ENCODE assay signal across 13 cellular contexts in the genomic region with DNA sequence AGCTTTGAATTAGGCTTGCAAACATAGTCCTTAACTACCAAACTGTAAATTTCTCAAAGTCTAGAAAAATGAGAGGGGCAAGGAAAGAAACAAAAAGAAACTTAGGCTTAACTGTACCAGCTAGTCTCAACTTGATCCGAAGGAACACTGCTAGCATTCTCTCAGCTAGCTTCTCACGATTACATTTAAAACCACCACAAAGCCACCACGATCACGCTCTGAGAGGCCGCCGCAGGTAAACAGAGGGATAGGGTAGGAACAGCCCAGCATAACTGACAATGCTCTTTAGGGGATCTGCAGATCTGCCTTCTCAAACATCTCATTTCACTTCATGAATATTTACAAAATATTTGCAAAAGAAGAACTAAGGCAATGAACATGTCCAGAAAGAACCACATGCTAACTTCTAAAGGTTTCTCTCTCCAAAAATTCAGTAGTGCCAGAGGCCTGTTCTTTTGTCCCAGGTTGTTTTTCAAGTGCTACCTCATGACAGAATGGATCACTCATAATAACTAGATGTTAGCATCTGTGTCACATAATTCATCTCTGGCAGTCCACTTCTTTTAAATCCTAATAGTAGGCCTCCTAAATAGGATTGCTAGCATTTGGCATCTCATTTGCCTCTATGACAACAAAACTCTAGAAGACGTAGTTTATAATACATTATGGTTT. TPM values are rescaled to one million over a fixed set of nuclear protein-coding genes. Genes with fewer than 3 reads are reported as not detected.
A peak's percentile ranks its signal among the peaks of the same experiment; 100 is the strongest.
DNase-seq lines count a peak whose midpoint lies in the region; ATAC-seq and TF ChIP-seq lines count a peak whose summit lies in the region.
"Had no signal": no experiment of that assay in that cellular context is flagged by ENCODE, and none has a peak within 500 bp of the region (broad histone marks: within the 10 kb centered on the region; RNA-seq: fewer than 3 reads in every experiment).

No MANE protein-coding gene starts in this region.

- H3K79me2 ChIP-seq in PC-9 (ENCODE audit: low read depth), result peaks cover 94% of the 10 kb centered on the region

- H3K27ac Mint-ChIP-seq in activated CD8-positive, alpha-beta memory T cell treated with anti-CD3 and anti-CD28 coated beads, Interleukin-2, amount 10 ng/mL, durations not matched to agents 7 days and 5 days, result peak overlapping the region; percentile 92
- H3K27ac Mint-ChIP-seq in T-cell, result peak overlapping the region; percentile 86 to 90
- peak overlapping the region; percentile 82 for H3K27ac Mint-ChIP-seq in stimulated activated effector memory CD8-positive, alpha-beta T cell treated with anti-CD3 and anti-CD28 coated beads, Interleukin-12 subunit alpha, Interleukin-12 subunit beta, amount 100 ng/mL, for 72 hours

- no peak overlapping the region for H3K4me2 ChIP-seq in PC-9

- peaks cover 53% of the 10 kb centered on the region for H3K36me3 Mint-ChIP-seq in activated CD8-positive, alpha-beta memory T cell treated with anti-CD3 and anti-CD28 coated beads, Interleukin-2, amount 10 ng/mL, durations not matched to agents 7 days and 5 days
- H3K36me3 Mint-ChIP-seq in T-cell, result peaks cover 3% of the 10 kb centered on the region
- H3K36me3 Mint-ChIP-seq in stimulated activated effector memory CD8-positive, alpha-beta T cell treated with anti-CD3 and anti-CD28 coated beads, Interleukin-12 subunit alpha, Interleukin-12 subunit beta, amount 100 ng/mL, for 72 hours, result peaks cover 14% of the 10 kb centered on the region

- ATAC-seq in activated CD8-positive, alpha-beta memory T cell treated with anti-CD3 and anti-CD28 coated beads, Interleukin-2, amount 10 ng/mL, durations not matched to agents 7 days and 5 days, result peak; percentile 37
- ATAC-seq in T-cell (replicated peaks in 1 of 4), result peak; percentile 63 to 83 (median 71)
- no peak for ATAC-seq in stimulated activated effector memory CD8-positive, alpha-beta T cell treated with anti-CD3 and anti-CD28 coated beads, Interleukin-12 subunit alpha, Interleukin-12 subunit beta, amount 100 ng/mL, for 72 hours
- ATAC-seq: upper lobe of right lung had no signal

- no peaks in the 10 kb centered on the region for H3K27me3 ChIP-seq in colonic mucosa
- no peaks in the 10 kb centered on the region for H3K27me3 ChIP-seq in PC-9 (ENCODE audit: insufficient read depth, low read depth)
- H3K27me3 ChIP-seq in breast epithelium, result no peaks in the 10 kb centered on the region
- H3K27me3 ChIP-seq: upper lobe of right lung had no signal

- no TSS peak for BruUV-seq in PC-9 (replicated peaks; lab: Mats Ljungman, UMichigan)

- no peak overlapping the region for H2AFZ ChIP-seq in PC-9

- peak overlapping the region; percentile 4 for H3K27ac ChIP-seq in colonic mucosa
- no peak overlapping the region for H3K27ac ChIP-seq in PC-9
- no peak overlapping the region for H3K27ac ChIP-seq in breast epithelium
- H3K27ac ChIP-seq: upper lobe of right lung had no signal

- POLR2A ChIA-PET in T-cell (lab: Charles Lee), result interaction anchor here (0.6 to 0.9 kb wide), 4 partner anchors 7 to 149 kb away, joined by 3 to 5 read pairs (median 3); no protein-coding TSS in a partner anchor
- POLR2A ChIA-PET in PC-9 (lab: Charles Lee; ENCODE audit: unreplicated experiment), result no interaction called here

- H3K9me2 ChIP-seq in PC-9 (ENCODE audit: insufficient read depth), result no peaks in the 10 kb centered on the region

- CTCF ChIA-PET in activated CD8-positive, alpha-beta memory T cell treated with anti-CD3 and anti-CD28 coated beads, Interleukin-2, amount 10 ng/mL, durations not matched to agents 7 days and 5 days (lab: Charles Lee), result interaction anchor here (0.6 to 3.7 kb wide), 7 partner anchors 9 to 193 kb away, joined by 3 to 18 read pairs (median 4); no protein-coding TSS in a partner anchor
- CTCF ChIA-PET in T-cell (lab: Charles Lee), result interaction anchor here in 1 of 2 donors (0.9 to 1.0 kb wide), 2 partner anchors 9 to 12 kb away, joined by 3 read pairs; no protein-coding TSS in a partner anchor
- CTCF ChIA-PET in PC-9 (lab: Charles Lee), result interaction anchor here (0.6 kb wide), 1 partner anchor 471 kb away, joined by 3 read pairs; a partner anchor contains a TSS

- intact Hi-C loops in colonic mucosa (cut with DNase I), result no loop called here
- intact Hi-C loops in PC-9 (cut with micrococcal nuclease; ENCODE audit: unreplicated experiment), result no loop called here
- intact Hi-C loops in breast epithelium (cut with DNase I; ENCODE audit: low total_unique reads), result no loop called here

- H3K4me1 ChIP-seq in colonic mucosa, result peaks cover 18% of the 10 kb centered on the region
- H3K4me1 ChIP-seq in PC-9 (replicated peaks; ENCODE audit: insufficient read depth), result no peaks in the 10 kb centered on the region; the same call in 1 of the 2 replicates
- peaks cover 0 to 7% of the 10 kb centered on the region in 2 donors for H3K4me1 ChIP-seq in breast epithelium

- peaks cover 72% of the 10 kb centered on the region; the same call in 1 of the 2 replicates for H4K20me1 ChIP-seq in PC-9 (ENCODE audit: insufficient read depth)

- peak overlapping the region; percentile 67 for H3K4me3 Mint-ChIP-seq in activated CD8-positive, alpha-beta memory T cell treated with anti-CD3 and anti-CD28 coated beads, Interleukin-2, amount 10 ng/mL, durations not matched to agents 7 days and 5 days
- peak overlapping the region; percentile 62 to 79 (median 62) for H3K4me3 Mint-ChIP-seq in T-cell
- peak overlapping the region; percentile 58 for H3K4me3 Mint-ChIP-seq in stimulated activated effector memory CD8-positive, alpha-beta T cell treated with anti-CD3 and anti-CD28 coated beads, Interleukin-12 subunit alpha, Interleukin-12 subunit beta, amount 100 ng/mL, for 72 hours

- TF ChIP-seq POLR2A in breast epithelium (IDR thresholded peaks at IDR 0.05), result no peak

- H3K27me3 Mint-ChIP-seq in activated CD8-positive, alpha-beta memory T cell treated with anti-CD3 and anti-CD28 coated beads, Interleukin-2, amount 10 ng/mL, durations not matched to agents 7 days and 5 days, result no peaks in the 10 kb centered on the region
- H3K27me3 Mint-ChIP-seq in T-cell, result no peaks in the 10 kb centered on the region
- H3K27me3 Mint-ChIP-seq: IgD-negative memory B cell had no signal

- TF ChIP-seq CTCF in colonic mucosa (IDR thresholded peaks at IDR 0.05) (no peak), PC-9 (conservative IDR thresholded peaks at IDR 0.05) (no peak), breast epithelium (IDR thresholded peaks at IDR 0.05) (no peak)

- 0 out of 2 replicates have a peak, but pooled peaks cover 13% of the 10 kb centered on the region for H3F3A ChIP-seq in PC-9 (ENCODE audit: insufficient read depth, low read depth)

- no peak overlapping the region for H3K4me3 ChIP-seq in colonic mucosa
- no peak overlapping the region for H3K4me3 ChIP-seq in PC-9
- no peak overlapping the region for H3K4me3 ChIP-seq in breast epithelium
- H3K4me3 ChIP-seq: upper lobe of right lung had no signal

- H3K9me3 ChIP-seq in colonic mucosa (no peaks in the 10 kb centered on the region), PC-9 (ENCODE audit: insufficient read depth, low read depth) (no peaks in the 10 kb centered on the region), breast epithelium (no peaks in the 10 kb centered on the region)
- H3K9me3 ChIP-seq: upper lobe of right lung had no signal

- H3K9ac ChIP-seq in colonic mucosa (ENCODE audit: low read depth in 2 of 2, low read length in 2 of 2), result no peak overlapping the region

- DNase-seq in activated CD8-positive, alpha-beta memory T cell treated with anti-CD3 and anti-CD28 coated beads, Interleukin-2, amount 10 ng/mL, durations not matched to agents 7 days and 5 days, result peak; percentile 60
- DNase-seq in activated CD8-positive, alpha-beta memory T cell treated with anti-CD3 and anti-CD28 coated beads, Interleukin-2, amount 50 U/mL, for 4 hours, result no peak
- DNase-seq in T-cell (peak in 17 of 34 experiments; percentile 10 to 56 (median 22)), colonic mucosa (no peak), SHP77 treated with DMSO at 0.1 percent for 48 hours (lab: John Stamatoyannopoulos, UW) (no peak), PC-9 (no peak), breast epithelium (ENCODE audit: low spot score in 2 of 2) (no peak)
- DNase-seq in stimulated activated effector memory CD8-positive, alpha-beta T cell treated with anti-CD3 and anti-CD28 coated beads, Interleukin-12 subunit alpha, Interleukin-12 subunit beta, amount 100 ng/mL, for 72 hours (ENCODE audit: low spot score in 2 of 2), result no peak
- DNase-seq: NCI-H1417 treated with DMSO at 0.1 percent for 48 hours, nucleus accumbens, SHP77, upper lobe of right lung had no signal

- peaks cover 4% of the 10 kb centered on the region for H3K9me3 Mint-ChIP-seq in activated CD8-positive, alpha-beta memory T cell treated with anti-CD3 and anti-CD28 coated beads, Interleukin-2, amount 10 ng/mL, durations not matched to agents 7 days and 5 days (ENCODE audit: low read depth)
- H3K9me3 Mint-ChIP-seq in T-cell, result no peaks in the 10 kb centered on the region
- no peaks in the 10 kb centered on the region for H3K9me3 Mint-ChIP-seq in stimulated activated effector memory CD8-positive, alpha-beta T cell treated with anti-CD3 and anti-CD28 coated beads, Interleukin-12 subunit alpha, Interleukin-12 subunit beta, amount 100 ng/mL, for 72 hours
- H3K9me3 Mint-ChIP-seq: IgD-negative memory B cell had no signal

- peaks cover 71% of the 10 kb centered on the region for H3K4me1 Mint-ChIP-seq in activated CD8-positive, alpha-beta memory T cell treated with anti-CD3 and anti-CD28 coated beads, Interleukin-2, amount 10 ng/mL, durations not matched to agents 7 days and 5 days
- H3K4me1 Mint-ChIP-seq in T-cell, result peaks cover 68 to 76% (median 72%) of the 10 kb centered on the region in 3 donors
- H3K4me1 Mint-ChIP-seq in stimulated activated effector memory CD8-positive, alpha-beta T cell treated with anti-CD3 and anti-CD28 coated beads, Interleukin-12 subunit alpha, Interleukin-12 subunit beta, amount 100 ng/mL, for 72 hours, result peaks cover 74% of the 10 kb centered on the region

- no peaks in the 10 kb centered on the region for H3K36me3 ChIP-seq in colonic mucosa
- H3K36me3 ChIP-seq in PC-9 (ENCODE audit: low read depth), result no peaks in the 10 kb centered on the region
- H3K36me3 ChIP-seq in breast epithelium, result no peaks in the 10 kb centered on the region
- H3K36me3 ChIP-seq: upper lobe of right lung had no signal

RNA-seq across cellular contexts. Expression of a gene that starts 18.9 kb away (rescaled TPM):
- total RNA-seq in activated CD8-positive, alpha-beta memory T cell treated with anti-CD3 and anti-CD28 coated beads, Interleukin-2, amount 10 ng/mL, durations not matched to agents 7 days and 5 days, result 10 to 100 TPM; 45.3 to 53.2 TPM
- 10 to 100 TPM; 24.7 to 33.4 (median 28.4) TPM for total RNA-seq in T-cell
- total RNA-seq in colonic mucosa, result 10 to 100 TPM; 57.7 to 63.7 TPM
- 39.1 and 42.2 TPM in 2 replicates for total RNA-seq in PC-9 (2021)
- total RNA-seq in breast epithelium, result 10 to 100 TPM; 48.0 to 90.0 (median 68.5) TPM
